In the genomic region with DNA sequence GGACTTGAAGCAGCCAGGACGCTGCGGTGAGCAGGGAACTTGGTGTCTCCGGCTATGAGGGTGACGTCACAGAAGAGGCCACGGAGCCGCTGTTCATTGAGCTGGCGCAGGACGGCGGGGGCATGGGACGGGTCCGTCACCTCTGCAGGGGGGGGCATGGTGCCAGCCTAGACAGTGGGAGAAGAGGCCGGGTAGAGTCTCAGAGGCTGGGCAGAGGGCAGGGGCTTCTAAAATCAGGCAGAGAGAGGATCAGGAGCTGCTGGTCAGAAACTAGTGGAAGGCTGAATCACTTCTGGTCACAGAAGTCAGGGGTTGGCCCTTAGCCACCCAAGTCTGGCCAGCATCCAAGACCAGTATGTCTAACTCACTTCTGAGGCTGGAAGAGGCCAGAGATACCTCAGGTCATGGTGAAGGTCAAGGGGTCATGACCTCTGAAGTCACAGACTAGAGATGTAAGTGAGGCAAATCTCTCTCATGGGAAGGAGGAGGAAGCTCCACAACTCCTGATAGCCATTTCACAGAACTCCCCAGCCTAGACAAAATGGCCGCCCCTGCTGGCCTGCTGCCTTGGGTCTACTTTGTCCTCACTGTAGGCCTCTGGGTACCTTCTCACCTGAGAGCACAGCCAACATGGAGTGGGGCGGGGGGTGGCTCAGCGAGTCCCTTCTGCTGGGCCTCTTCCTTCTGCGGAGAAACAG, we compare ENCODE assay signal across 8 cellular contexts. TPM values are rescaled to one million over a fixed set of nuclear protein-coding genes. Genes with fewer than 3 reads are reported as not detected.
A peak's percentile ranks its signal among the peaks of the same experiment; 100 is the strongest.
DNase-seq lines count a peak whose midpoint lies in the region; TF ChIP-seq lines count a peak whose summit lies in the region.
"Had no signal": no experiment of that assay in that cellular context is flagged by ENCODE, and none has a peak within 500 bp of the region (broad histone marks: within the 10 kb centered on the region; RNA-seq: fewer than 3 reads in every experiment).

No MANE protein-coding gene starts in this region.

- H3K9me3 ChIP-seq in suprapubic skin (no peaks in the 10 kb centered on the region), hepatocyte (ENCODE audit: low read depth) (no peaks in the 10 kb centered on the region), smooth muscle cell (replicated peaks; ENCODE audit: low read depth) (no peaks in the 10 kb centered on the region)

- peaks cover 30% of the 10 kb centered on the region for H3K36me3 ChIP-seq in suprapubic skin
- H3K36me3 ChIP-seq in hepatocyte (replicated peaks; ENCODE audit: insufficient read depth, low read depth), result no peaks in the 10 kb centered on the region
- no peaks in the 10 kb centered on the region for H3K36me3 ChIP-seq in smooth muscle cell (ENCODE audit: low read depth)

- DNase-seq in M059J (ENCODE audit: low read depth), result peak; percentile 75
- DNase-seq in astrocyte of the spinal cord (ENCODE audit: low read depth, low spot score), result peak; percentile 49
- peak; percentile 28 for DNase-seq in kidney glomerular epithelial cell (lab: John Stamatoyannopoulos, UW)
- DNase-seq in suprapubic skin (ENCODE audit: low spot score in 2 of 2), result no peak
- DNase-seq in hepatocyte (ENCODE audit: low spot score), result no peak
- DNase-seq in smooth muscle cell (lab: John Stamatoyannopoulos, UW; ENCODE audit: unreplicated experiment), result no peak
- DNase-seq in mesenteric fat pad (ENCODE audit: low spot score), result no peak
- DNase-seq: NCI-H524 had no signal

- no peak overlapping the region for H3K4me3 ChIP-seq in astrocyte of the spinal cord (ENCODE audit: low read depth, low read length)
- H3K4me3 ChIP-seq in suprapubic skin, result no peak overlapping the region
- H3K4me3 ChIP-seq in hepatocyte, result no peak overlapping the region
- no peak overlapping the region for H3K4me3 ChIP-seq in smooth muscle cell

- H2AFZ ChIP-seq in hepatocyte (no peak overlapping the region), smooth muscle cell (ENCODE audit: low read depth) (no peak overlapping the region)

- no peak overlapping the region for H3K9ac ChIP-seq in smooth muscle cell (ENCODE audit: low read depth)

- TF ChIP-seq CTCF in astrocyte of the spinal cord (IDR thresholded peaks at IDR 0.05; ENCODE audit: low read depth, low read length), result no peak
- no peak for TF ChIP-seq CTCF in suprapubic skin (IDR thresholded peaks at IDR 0.05)
- no peak for TF ChIP-seq CTCF in hepatocyte (IDR thresholded peaks at IDR 0.05; ENCODE audit: poor library complexity)
- no peak for TF ChIP-seq CTCF in smooth muscle cell (IDR thresholded peaks at IDR 0.05; ENCODE audit: borderline replicate concordance, insufficient read depth, poor library complexity, severe bottlenecking)

- in situ Hi-C loops in astrocyte of the spinal cord (cut with HindIII; ENCODE audit: low sequenced_read_pairs), result no loop called here

- H3K4me2 ChIP-seq in hepatocyte (no peak overlapping the region), smooth muscle cell (no peak overlapping the region)

- H3K27me3 ChIP-seq in suprapubic skin (no peaks in the 10 kb centered on the region), hepatocyte (no peaks in the 10 kb centered on the region), smooth muscle cell (ENCODE audit: low read depth) (no peaks in the 10 kb centered on the region)

- H3K79me2 ChIP-seq in hepatocyte (peaks cover 57% of the 10 kb centered on the region), smooth muscle cell (ENCODE audit: low read depth) (peaks cover 57% of the 10 kb centered on the region)

- H3K4me1 ChIP-seq in suprapubic skin (peaks cover 29% of the 10 kb centered on the region), hepatocyte (ENCODE audit: insufficient read depth) (no peaks in the 10 kb centered on the region), smooth muscle cell (ENCODE audit: low read depth) (peaks cover under 1% of the 10 kb centered on the region)

- no peaks in the 10 kb centered on the region for H3K9me2 ChIP-seq in hepatocyte (replicated peaks; ENCODE audit: insufficient read depth)

- TF ChIP-seq EP300 in suprapubic skin (IDR thresholded peaks at IDR 0.05), result no peak

- TF ChIP-seq POLR2A in suprapubic skin (IDR thresholded peaks at IDR 0.05), result no peak

- WGBS in suprapubic skin, result 73% methylated on average over 16 of the region's 16 CpGs
- 91% methylated on average over 13 of the region's 16 CpGs for WGBS in hepatocyte (ENCODE audit: low lambda C conversion rate, missing lambda C conversion rate)
- whole genome bisulfite sequencing in smooth muscle cell (ENCODE audit: low lambda C conversion rate), result over 99% methylated on average over 16 of the region's 16 CpGs

- peak overlapping the region; percentile 25 for H3K27ac ChIP-seq in suprapubic skin
- H3K27ac ChIP-seq in hepatocyte, result no peak overlapping the region
- no peak overlapping the region for H3K27ac ChIP-seq in smooth muscle cell (ENCODE audit: low read depth)

- no peaks in the 10 kb centered on the region for H3F3A ChIP-seq in smooth muscle cell (ENCODE audit: low read depth)

- H4K20me1 ChIP-seq in hepatocyte (ENCODE audit: insufficient read depth, poor library complexity, severe bottlenecking) (peaks cover 51% of the 10 kb centered on the region), smooth muscle cell (ENCODE audit: low read depth) (peaks cover 80% of the 10 kb centered on the region)

RNA-seq across cellular contexts. Expression of gene ZBTB4, which starts 12.6 kb away (rescaled TPM):
- 13.9 and 26.7 TPM in 2 replicates for total RNA-seq in M059J (2014; rRNA removed; shearing (Covaris generic))
- total RNA-seq in suprapubic skin, result 10 to 100 TPM; 36.1 to 65.7 (median 45.3) TPM
- total RNA-seq in hepatocyte, result 22.7 and 27.1 TPM in 2 replicates
- 20.8 and 21.5 TPM in 2 replicates for polyA plus RNA-seq in hepatocyte
- 24.2 and 25.6 TPM in 2 replicates for total RNA-seq in smooth muscle cell
- polyA plus RNA-seq in smooth muscle cell, result 22.8 and 26.9 TPM in 2 replicates
- 72.5 TPM for total RNA-seq in mesenteric fat pad

RNA-seq across cellular contexts. Expression of gene SLC35G6, which starts 14.5 kb away (rescaled TPM):
- not detected in 2 replicates for total RNA-seq in M059J (2014; rRNA removed; shearing (Covaris generic))
- total RNA-seq in suprapubic skin (not detected), hepatocyte (0.24 TPM in 1 of 2 replicates, not detected in the other), smooth muscle cell (not detected in 2 replicates), mesenteric fat pad (not detected)
- polyA plus RNA-seq in hepatocyte (0.30 and 0.44 TPM in 2 replicates), smooth muscle cell (0.51 TPM in 1 of 2 replicates, not detected in the other)

RNA-seq across cellular contexts. Expression of gene POLR2A, which starts 17.4 kb away (rescaled TPM):
- 15.2 and 26.1 TPM in 2 replicates for total RNA-seq in M059J (2014; rRNA removed; shearing (Covaris generic))
- total RNA-seq in suprapubic skin (100 to 1,000 TPM; 104 to 194 (median 140) TPM), hepatocyte (50.2 and 74.5 TPM in 2 replicates), smooth muscle cell (72.0 and 76.0 TPM in 2 replicates), mesenteric fat pad (102 TPM)
- polyA plus RNA-seq in hepatocyte (96.3 and 98.1 TPM in 2 replicates), smooth muscle cell (80.2 and 123 TPM in 2 replicates)

RNA-seq across cellular contexts. Expression of gene CHRNB1, which starts 21.9 kb away (rescaled TPM):
- 10.7 and 16.6 TPM in 2 replicates for total RNA-seq in M059J (2014; rRNA removed; shearing (Covaris generic))
- total RNA-seq in suprapubic skin (10 to 100 TPM in 2 of 4 donors, 1 to 10 TPM in 2; 7.3 to 11.3 (median 9.7) TPM), hepatocyte (10.9 and 12.4 TPM in 2 replicates), smooth muscle cell (8.9 and 12.2 TPM in 2 replicates), mesenteric fat pad (6.8 TPM)
- polyA plus RNA-seq in hepatocyte (16.9 and 17.5 TPM in 2 replicates), smooth muscle cell (19.0 and 22.5 TPM in 2 replicates)

RNA-seq across cellular contexts. Expression of gene FGF11, which starts 27.5 kb away (rescaled TPM):
- total RNA-seq in M059J (2014; rRNA removed; shearing (Covaris generic)), result 3.7 and 5.0 TPM in 2 replicates
- total RNA-seq in suprapubic skin (10 to 100 TPM; 10.3 to 28.5 (median 12.5) TPM), hepatocyte (1.4 and 2.7 TPM in 2 replicates), smooth muscle cell (21.3 and 28.5 TPM in 2 replicates), mesenteric fat pad (2.4 TPM)
- polyA plus RNA-seq in hepatocyte (3.6 and 3.8 TPM in 2 replicates), smooth muscle cell (13.9 and 30.9 TPM in 2 replicates)

Comparison
In these comparisons a context has a peak if more than half of its experiments do, and no peak if none do; other contexts are left out.
1. DNase-seq: peak in M059J (single experiment), astrocyte of the spinal cord (single experiment) and kidney glomerular epithelial cell (single experiment); none in suprapubic skin (0 of 2), hepatocyte (single experiment), smooth muscle cell (single experiment) and mesenteric fat pad (single experiment).